In the genomic region with DNA sequence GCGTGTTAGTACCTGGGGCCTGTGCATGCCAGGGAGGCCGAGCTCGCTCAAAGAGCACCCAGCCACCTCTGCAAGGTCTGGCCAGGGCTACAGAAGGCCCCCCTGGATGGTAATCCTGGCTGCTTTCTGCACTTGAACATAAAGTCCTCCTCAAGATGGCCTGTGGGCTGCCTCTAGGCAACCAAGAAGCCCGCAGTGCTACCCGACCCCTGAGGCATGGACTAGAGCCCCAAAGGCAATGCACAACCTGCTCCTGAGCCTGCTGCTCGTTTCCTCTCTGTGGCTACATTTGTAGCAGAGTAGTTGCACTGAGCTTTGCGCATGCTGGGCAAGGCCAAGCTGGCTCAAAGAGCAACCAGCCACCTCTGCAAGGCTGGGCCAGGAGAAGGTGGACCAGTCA, we compare ENCODE assay signal across 1 cellular context. TPM values are rescaled to one million over a fixed set of nuclear protein-coding genes. Genes with fewer than 3 reads are reported as not detected.
"Had no signal": no experiment of that assay in that cellular context is flagged by ENCODE, and none has a peak within 500 bp of the region (broad histone marks: within the 10 kb centered on the region; RNA-seq: fewer than 3 reads in every experiment).

No MANE protein-coding gene starts in this region.

RNA-seq across cellular contexts. Expression of a gene that starts 47.8 kb away (rescaled TPM):
- total RNA-seq: G401 had no signal
